ENCODE assay signal across 9 cellular contexts in the genomic region with DNA sequence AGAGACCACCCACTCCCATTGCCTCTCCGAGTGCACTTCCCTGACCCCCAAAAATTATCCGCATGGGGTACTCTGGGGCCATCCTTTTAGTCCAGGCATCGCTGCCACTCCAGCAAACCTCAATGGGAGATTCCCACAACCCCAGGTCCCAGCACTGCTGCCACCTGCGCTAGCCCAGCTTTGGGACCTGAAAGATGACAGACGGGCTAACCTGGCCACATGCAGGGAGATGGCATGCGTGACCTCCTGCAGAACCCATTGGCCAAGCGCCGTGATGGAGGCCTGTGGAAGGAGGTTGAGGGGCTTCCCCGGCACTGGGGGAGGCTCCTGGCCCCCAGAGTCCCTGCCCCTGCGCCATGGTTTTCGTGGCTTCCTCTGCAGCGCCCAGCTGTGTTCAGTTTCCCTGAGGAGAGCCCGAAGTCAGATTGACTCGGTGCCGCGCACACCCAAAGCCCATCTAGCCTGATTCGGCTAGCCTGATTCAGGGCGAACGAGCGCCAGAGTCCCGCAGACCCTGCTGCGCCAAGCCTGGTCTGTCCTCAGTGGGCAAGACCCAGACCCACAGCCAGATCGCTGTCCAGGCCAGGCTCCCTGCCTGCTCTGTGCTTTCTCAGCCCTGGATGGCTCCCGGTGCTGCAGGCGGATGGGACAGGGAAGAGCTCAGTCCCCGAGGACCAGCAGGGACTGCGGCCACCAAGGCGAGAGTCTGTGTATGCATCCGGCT. TPM values are rescaled to one million over a fixed set of nuclear protein-coding genes. Genes with fewer than 3 reads are reported as not detected.
DNase-seq lines count a peak whose midpoint lies in the region; ATAC-seq, FAIRE-seq and TF ChIP-seq lines count a peak whose summit lies in the region.
"Had no signal": no experiment of that assay in that cellular context is flagged by ENCODE, and none has a peak within 500 bp of the region (broad histone marks: within the 10 kb centered on the region; RNA-seq: fewer than 3 reads in every experiment).

No MANE protein-coding gene starts in this region.

- H3K36me3 Mint-ChIP-seq in HFFc6 (ENCODE audit: low read depth) (no peaks in the 10 kb centered on the region), astrocyte (ENCODE audit: low read depth, unreplicated experiment) (no peaks in the 10 kb centered on the region)
- no peaks in the 10 kb centered on the region for H3K36me3 Mint-ChIP-seq in naive thymus-derived CD8-positive, alpha-beta T cell

- H3K27me3 ChIP-seq in astrocyte (ENCODE audit: insufficient read depth, low read length) = peaks cover 23% of the 10 kb centered on the region

- peak overlapping the region; percentile 17 for H3K4me3 ChIP-seq in astrocyte (ENCODE audit: insufficient read depth, low read depth, low read length)

- H3K9me3 ChIP-seq in astrocyte (ENCODE audit: insufficient read depth, low read depth, low read length) = no peaks in the 10 kb centered on the region

- H3K27me3 Mint-ChIP-seq in HFFc6 (ENCODE audit: insufficient read depth) (peaks cover 24% of the 10 kb centered on the region), astrocyte (ENCODE audit: low read depth, unreplicated experiment) (peaks cover 38% of the 10 kb centered on the region)
- peaks cover 16 to 39% (median 27%) of the 10 kb centered on the region in 5 donors for H3K27me3 Mint-ChIP-seq in naive thymus-derived CD8-positive, alpha-beta T cell

- no peaks in the 10 kb centered on the region for H3K9me3 Mint-ChIP-seq in HFFc6
- no peaks in the 10 kb centered on the region for H3K9me3 Mint-ChIP-seq in astrocyte (ENCODE audit: unreplicated experiment)
- peaks cover 0 to 2% (median 0%) of the 10 kb centered on the region in 9 donors for H3K9me3 Mint-ChIP-seq in naive thymus-derived CD8-positive, alpha-beta T cell

- DNase-seq in NCI-H1105 treated with DMSO at 0.1 percent for 48 hours (lab: John Stamatoyannopoulos, UW) = peak; percentile 49
- DNase-seq in NCI-H1105 (lab: John Stamatoyannopoulos, UW) = no peak
- no peak for DNase-seq in HFFc6
- no peak for DNase-seq in astrocyte (ENCODE audit: low read depth)
- no peak for DNase-seq in naive thymus-derived CD8-positive, alpha-beta T cell
- DNase-seq in activated CD4-positive, CD25-positive, alpha-beta regulatory T cell (lab: John Stamatoyannopoulos, UW) = no peak
- no peak for DNase-seq in RCC 7860 (ENCODE audit: low spot score)
- DNase-seq in HPDE6-E6E7 (ENCODE audit: extremely low spot score) = no peak

- H3K4me1 Mint-ChIP-seq in HFFc6 (ENCODE audit: low read depth) (peaks cover 7% of the 10 kb centered on the region), astrocyte (ENCODE audit: low read depth, unreplicated experiment) (no peaks in the 10 kb centered on the region)
- H3K4me1 Mint-ChIP-seq in naive thymus-derived CD8-positive, alpha-beta T cell = peaks cover 6 to 19% (median 15%) of the 10 kb centered on the region in 4 donors

- no peak overlapping the region for H3K27ac ChIP-seq in astrocyte (ENCODE audit: low read depth, low read length)

- peak overlapping the region; percentile 58 for H2AFZ ChIP-seq in astrocyte (ENCODE audit: low read depth, low read length)

- POLR2A ChIA-PET in naive thymus-derived CD8-positive, alpha-beta T cell (lab: Charles Lee) = no interaction called here

- FAIRE-seq in astrocyte (lab: Jason Lieb, UNC) (no peak), RCC 7860 (lab: Jason Lieb, UNC) (no peak)
- FAIRE-seq: A204.1 had no signal

- H3K4me3 Mint-ChIP-seq in HFFc6 (peak overlapping the region; percentile 71), astrocyte (ENCODE audit: unreplicated experiment) (no peak overlapping the region)
- peak overlapping the region in 9 of 10 donors; percentile 15 to 78 (median 67) for H3K4me3 Mint-ChIP-seq in naive thymus-derived CD8-positive, alpha-beta T cell

- peak overlapping the region; percentile 97 for H3K4me2 ChIP-seq in astrocyte (ENCODE audit: low read length)

- TF ChIP-seq CTCF in HFFc6 (IDR thresholded peaks at IDR 0.05) (no peak), astrocyte (IDR thresholded peaks at IDR 0.05; ENCODE audit: insufficient read depth, low read depth, low read length) (no peak)

- no peak overlapping the region for H3K9ac ChIP-seq in astrocyte (ENCODE audit: low read length)

- H3K36me3 ChIP-seq in astrocyte (ENCODE audit: insufficient read depth, low read length) = no peaks in the 10 kb centered on the region

- peaks cover 7% of the 10 kb centered on the region for H3K79me2 ChIP-seq in astrocyte (ENCODE audit: insufficient read depth, low read length)

- H3K27ac Mint-ChIP-seq in HFFc6 (no peak overlapping the region), astrocyte (ENCODE audit: unreplicated experiment) (no peak overlapping the region)
- H3K27ac Mint-ChIP-seq in naive thymus-derived CD8-positive, alpha-beta T cell = peak overlapping the region in 3 of 10 donors; percentile 6 to 41 (median 34)

- no peak for ATAC-seq in naive thymus-derived CD8-positive, alpha-beta T cell

- peaks cover 17% of the 10 kb centered on the region for H3K4me1 ChIP-seq in astrocyte (ENCODE audit: insufficient read depth, low read length)

- peaks cover 39% of the 10 kb centered on the region for H4K20me1 ChIP-seq in astrocyte (ENCODE audit: insufficient read depth, low read length)

RNA-seq across cellular contexts. Expression of a gene that starts 0.8 kb away (rescaled TPM):
- total RNA-seq in HFFc6 (2021; fragmentation: NEBNext Ultra II Directional; extraction: Animal tissue kit (Norgen Biotek cat#: 25700)) = under 1 TPM in 5 of 6 experiments, not detected in 1; 0.07 to 0.14 (median 0.09) TPM
- total RNA-seq in astrocyte = 1.6 and 1.7 TPM in 2 replicates
- total RNA-seq in naive thymus-derived CD8-positive, alpha-beta T cell = not detected
- not detected for polyA plus RNA-seq in naive thymus-derived CD8-positive, alpha-beta T cell
